In genomic region chr2:75643980-75644379, GRCh38 we compare ENCODE assay signal across 23 cellular contexts. TPM values are rescaled to one million over a fixed set of nuclear protein-coding genes. Genes with fewer than 3 reads are reported as not detected.
DNase-seq lines count a peak whose midpoint lies in the region; TF ChIP-seq lines count a peak whose summit lies in the region.
"Had no signal": no experiment of that assay in that cellular context is flagged by ENCODE, and none has a peak within 500 bp of the region (broad histone marks: within the 10 kb centered on the region; RNA-seq: fewer than 3 reads in every experiment).

No MANE protein-coding gene starts in this region.

- H3K27ac Mint-ChIP-seq in activated CD4-positive, alpha-beta T cell treated with anti-CD3 and anti-CD28 coated beads, Interleukin-2, amount 10 ng/mL, durations not matched to agents 24 days and 14 days: no peak overlapping the region
- H3K27ac Mint-ChIP-seq: CD14-positive monocyte; CD4-positive, alpha-beta T cell; CD8-positive, alpha-beta memory T cell; HFFc6 had no signal

- WGBS in GM23248 (ENCODE audit: low coverage in 1 of 2, low lambda C conversion rate in 2 of 2, missing lambda C conversion rate in 2 of 2), 2 experiments: 0 to 3% methylated on average over 1 of the region's 1 CpG
- WGBS in sigmoid colon, 2 donors: 84 to 89% methylated on average over 1 of the region's 1 CpG

- H3K9me3 ChIP-seq in GM23248 (ENCODE audit: low read depth) (no peaks in the 10 kb centered on the region), sigmoid colon (no peaks in the 10 kb centered on the region)
- H3K9me3 ChIP-seq: A549, BE2C, HAP-1 had no signal

- H3K36me3 ChIP-seq in GM23248 (ENCODE audit: low read depth) (peaks cover 4% of the 10 kb centered on the region; the same call in 1 of the 2 replicates), sigmoid colon (peaks cover 0 to 2% (median 0%) of the 10 kb centered on the region in 4 donors)

- in situ Hi-C loops in GM23248 (cut with MboI): no loop called here

- H3K79me2 ChIP-seq in GM23248 (ENCODE audit: insufficient read depth): peaks cover 24% of the 10 kb centered on the region

- no peak for TF ChIP-seq CTCF in sigmoid colon (IDR thresholded peaks at IDR 0.05)

- H3K4me3 Mint-ChIP-seq in activated CD4-positive, alpha-beta T cell treated with anti-CD3 and anti-CD28 coated beads, Interleukin-2, amount 10 ng/mL, durations not matched to agents 24 days and 14 days: no peak overlapping the region
- H3K4me3 Mint-ChIP-seq: CD14-positive monocyte, HFFc6 had no signal

- H3K36me3 Mint-ChIP-seq in activated CD4-positive, alpha-beta T cell treated with anti-CD3 and anti-CD28 coated beads, Interleukin-2, amount 10 ng/mL, durations not matched to agents 24 days and 14 days (ENCODE audit: low read depth): peaks cover 7% of the 10 kb centered on the region

- TF ChIP-seq EP300 in sigmoid colon (IDR thresholded peaks at IDR 0.05): peak in 1 of 4 donors; percentile 7

- H3K9me2 ChIP-seq in GM23248 (ENCODE audit: insufficient read depth): no peaks in the 10 kb centered on the region

- peaks cover 4% of the 10 kb centered on the region for H3K27me3 Mint-ChIP-seq in activated CD4-positive, alpha-beta T cell treated with anti-CD3 and anti-CD28 coated beads, Interleukin-2, amount 10 ng/mL, durations not matched to agents 24 days and 14 days

- no peaks in the 10 kb centered on the region for H4K20me1 ChIP-seq in GM23248 (ENCODE audit: insufficient read depth)
- H4K20me1 ChIP-seq: BLaER1 treated with 17β-estradiol and CSF1 and Interleukin-3, amounts not matched to agents 10 nM and 100 nM had no signal

- H3K27ac ChIP-seq in GM23248 (no peak overlapping the region), sigmoid colon (peak overlapping the region in 3 of 4 donors; percentile 24 to 83 (median 81))
- H3K27ac ChIP-seq: 22Rv1; A549; BLaER1 treated with 17β-estradiol and CSF1 and Interleukin-3, amounts not matched to agents 10 nM and 100 nM had no signal

- H3K4me2 ChIP-seq in GM23248 (ENCODE audit: unreplicated experiment): no peak overlapping the region
- H3K4me2 ChIP-seq: A549; BLaER1 treated with 17β-estradiol and CSF1 and Interleukin-3, amounts not matched to agents 10 nM and 100 nM had no signal

- peaks cover 11% of the 10 kb centered on the region for H3F3A ChIP-seq in GM23248 (ENCODE audit: insufficient read depth)

- DNase-seq in GM23248: no peak
- DNase-seq in inferior parietal cortex (ENCODE audit: extremely low spot score): peak; percentile 17
- no peak for DNase-seq in sigmoid colon
- DNase-seq in pons (ENCODE audit: low spot score): no peak
- no peak for DNase-seq in A172 (ENCODE audit: low spot score)
- no peak for DNase-seq in activated CD4-positive, alpha-beta T cell treated with anti-CD3 and anti-CD28 coated beads, Interleukin-2, amount 10 ng/mL, durations not matched to agents 24 days and 14 days
- DNase-seq: ACHN; AML-193; BE2C; CD4-positive, alpha-beta T cell; CD8-positive, alpha-beta memory T cell; DMS 273 treated with DMSO at 0.1 percent for 48 hours; DMS79; EL; GDM1; GOT3; HFFc6 had no signal

- intact Hi-C loops in sigmoid colon (cut with DNase I): no loop called here
- intact Hi-C loops in activated CD4-positive, alpha-beta T cell treated with anti-CD3 and anti-CD28 coated beads, Interleukin-2, amount 10 ng/mL, durations not matched to agents 24 days and 14 days (cut with micrococcal nuclease): no loop called here

- peaks cover 13% of the 10 kb centered on the region for H3K4me1 Mint-ChIP-seq in activated CD4-positive, alpha-beta T cell treated with anti-CD3 and anti-CD28 coated beads, Interleukin-2, amount 10 ng/mL, durations not matched to agents 24 days and 14 days

- peak overlapping the region; percentile 35; the same call in 1 of the 2 replicates for H2AFZ ChIP-seq in GM23248

- H3K4me3 ChIP-seq in GM23248 (no peak overlapping the region), sigmoid colon (no peak overlapping the region)
- H3K4me3 ChIP-seq: A549; BLaER1 treated with 17β-estradiol and CSF1 and Interleukin-3, amounts not matched to agents 10 nM and 100 nM; GM12878; HAP-1 had no signal

- H3K4me1 ChIP-seq in GM23248 (ENCODE audit: insufficient read depth): peaks cover 13% of the 10 kb centered on the region
- H3K4me1 ChIP-seq in sigmoid colon: peaks cover 0 to 32% (median 16%) of the 10 kb centered on the region in 4 donors

- no peak for TF ChIP-seq POLR2A in sigmoid colon (IDR thresholded peaks at IDR 0.05)

- peaks cover 4% of the 10 kb centered on the region for H3K9me3 Mint-ChIP-seq in activated CD4-positive, alpha-beta T cell treated with anti-CD3 and anti-CD28 coated beads, Interleukin-2, amount 10 ng/mL, durations not matched to agents 24 days and 14 days
- H3K9me3 Mint-ChIP-seq: CD4-positive, alpha-beta T cell; CD8-positive, alpha-beta memory T cell; HFFc6 had no signal

- no peaks in the 10 kb centered on the region for H3K27me3 ChIP-seq in GM23248 (replicated peaks; ENCODE audit: insufficient read depth)
- H3K27me3 ChIP-seq in sigmoid colon: no peaks in the 10 kb centered on the region
- H3K27me3 ChIP-seq: BE2C; BLaER1 treated with 17β-estradiol and CSF1 and Interleukin-3, amounts not matched to agents 10 nM and 100 nM had no signal

- H3K9ac ChIP-seq in GM23248: no peak overlapping the region
- H3K9ac ChIP-seq: BLaER1 treated with 17β-estradiol and CSF1 and Interleukin-3, amounts not matched to agents 10 nM and 100 nM had no signal

RNA-seq across cellular contexts. Expression of gene MRPL19, which starts 2.6 kb away (rescaled TPM):
- total RNA-seq in GM23248 (2014; rRNA removed; shearing (Covaris generic)): 48.7 and 52.2 TPM in 2 replicates
- 55.2 and 57.1 TPM in 2 replicates for polyA plus RNA-seq in GM23248 (2016; fragmentation: Nextera tagmentation; extraction: Ambion mirVana)
- total RNA-seq in sigmoid colon: 10 to 100 TPM; 30.1 to 52.1 (median 38.7) TPM
- polyA plus RNA-seq in sigmoid colon: 10 to 100 TPM; 24.8 to 49.5 (median 31.8) TPM
- total RNA-seq in A172 (2014; rRNA removed; shearing (Covaris generic)): 127 and 156 TPM in 2 replicates
- 70.6 and 76.8 TPM in 2 replicates for total RNA-seq in activated CD4-positive, alpha-beta T cell treated with anti-CD3 and anti-CD28 coated beads, Interleukin-2, amount 10 ng/mL, durations not matched to agents 24 days and 14 days
